Comparison of ENCODE assay signal across 33 cellular contexts in genomic region chr10:121379025-121379424, GRCh38.
"Had no signal": no experiment of that assay in that cellular context is flagged by ENCODE, and none has a peak within 500 bp of the region (broad histone marks: within the 10 kb centered on the region; RNA-seq: fewer than 3 reads in every experiment).

No MANE protein-coding gene starts in this region.

- DNase-seq: activated CD4-positive, alpha-beta T cell treated with anti-CD3 and anti-CD28 coated beads for 36 hours; activated CD4-positive, alpha-beta T cell treated with anti-CD3 and anti-CD28 coated beads, Interleukin-2, amount 10 ng/mL, durations not matched to agents 7 days and 5 days; activated CD4-positive, alpha-beta T cell treated with anti-CD3 and anti-CD28 coated beads, Interleukin-2, amount 50 U/mL, for 48 hours; activated CD8-positive, alpha-beta T cell treated with anti-CD3 and anti-CD28 coated beads, Interleukin-2, amount 10 ng/mL, durations not matched to agents 7 days and 5 days; activated gamma-delta T cell; activated naive CD4-positive, alpha-beta T cell treated with Interleukin-2 at 50 U/mL for 16 hours; activated naive CD8-positive, alpha-beta T cell treated with anti-CD3 and anti-CD28 coated beads, Interleukin-2, amount 10 ng/mL, durations not matched to agents 7 days and 5 days; activated T-cell treated with anti-CD3 and anti-CD28 coated beads, Interleukin-2, amount 50 U/mL, for 24 hours; adrenal gland; body of pancreas; Karpas-422; KBM-7; NCI-H1105; NCI-H1436 treated with DMSO at 0.1 percent for 48 hours; NCI-H187 treated with DMSO at 0.1 percent for 48 hours; NCI-H2081; NCI-H2171 treated with DMSO at 0.1 percent for 48 hours; NCI-H2227 treated with DMSO at 0.1 percent for 48 hours; NCI-H446; NCI-H510A treated with DMSO at 0.1 percent for 48 hours; NCI-H526 treated with DMSO at 0.1 percent for 48 hours; PC-3; Peyer's patch; RPMI8226; SIG-M5 had no signal

- H3K4me1 Mint-ChIP-seq: activated CD4-positive, alpha-beta T cell treated with anti-CD3 and anti-CD28 coated beads for 36 hours; activated CD4-positive, alpha-beta T cell treated with anti-CD3 and anti-CD28 coated beads, Interleukin-2, amount 10 ng/mL, durations not matched to agents 7 days and 5 days; activated naive CD4-positive, alpha-beta T cell treated with anti-CD3 and anti-CD28 coated beads, Interleukin-2, amount 50 U/mL, for 24 hours; activated naive CD8-positive, alpha-beta T cell treated with anti-CD3 and anti-CD28 coated beads, Interleukin-2, amount 10 ng/mL, durations not matched to agents 7 days and 5 days; WTC11 had no signal

- H3K9me3 ChIP-seq: adrenal gland, body of pancreas, breast epithelium, Peyer's patch had no signal

- H3K27me3 ChIP-seq: adrenal gland, body of pancreas, breast epithelium, Peyer's patch had no signal

- H3K36me3 ChIP-seq: adrenal gland, breast epithelium, Peyer's patch had no signal

- H3K36me3 Mint-ChIP-seq: activated naive CD8-positive, alpha-beta T cell treated with anti-CD3 and anti-CD28 coated beads, Interleukin-2, amount 10 ng/mL, durations not matched to agents 7 days and 5 days had no signal

- H3K4me3 ChIP-seq: adrenal gland, body of pancreas, breast epithelium, Peyer's patch had no signal

- H3K9me3 Mint-ChIP-seq: activated naive CD4-positive, alpha-beta T cell treated with anti-CD3 and anti-CD28 coated beads, Interleukin-2, amount 50 U/mL, for 24 hours; activated T-cell treated with anti-CD3 and anti-CD28 coated beads, Interleukin-2, amount 50 U/mL, for 24 hours had no signal

- H3K27me3 Mint-ChIP-seq: activated CD4-positive, alpha-beta T cell treated with anti-CD3 and anti-CD28 coated beads for 36 hours; activated CD4-positive, alpha-beta T cell treated with anti-CD3 and anti-CD28 coated beads, Interleukin-2, amount 10 ng/mL, durations not matched to agents 7 days and 5 days; activated naive CD8-positive, alpha-beta T cell treated with anti-CD3 and anti-CD28 coated beads, Interleukin-2, amount 10 ng/mL, durations not matched to agents 7 days and 5 days had no signal

- H3K4me3 Mint-ChIP-seq: activated CD4-positive, alpha-beta T cell treated with anti-CD3 and anti-CD28 coated beads for 36 hours; activated CD4-positive, alpha-beta T cell treated with anti-CD3 and anti-CD28 coated beads, Interleukin-2, amount 10 ng/mL, durations not matched to agents 7 days and 5 days; activated CD8-positive, alpha-beta T cell treated with anti-CD3 and anti-CD28 coated beads, Interleukin-2, amount 10 ng/mL, durations not matched to agents 7 days and 5 days; activated naive CD4-positive, alpha-beta T cell treated with anti-CD3 and anti-CD28 coated beads, Interleukin-2, amount 50 U/mL, for 24 hours; activated naive CD8-positive, alpha-beta T cell treated with anti-CD3 and anti-CD28 coated beads, Interleukin-2, amount 10 ng/mL, durations not matched to agents 7 days and 5 days; activated T-cell treated with anti-CD3 and anti-CD28 coated beads, Interleukin-2, amount 50 U/mL, for 24 hours; T-helper 1 cell treated with Interleukin-12 subunit alpha and Interleukin-12 subunit beta and Interleukin-4 antibody, amounts not matched to agents 30 μg/mL and 1 μg/mL, for 36 hours; T-helper 2 cell treated with Interferon-gamma antibody and Interleukin-4, amounts not matched to agents 5 μg/mL and 100 μg/mL, for 36 hours; WTC11 had no signal

- H3K4me1 ChIP-seq: adrenal gland, body of pancreas, breast epithelium, Peyer's patch had no signal

- ATAC-seq: activated CD4-positive, alpha-beta T cell treated with anti-CD3 and anti-CD28 coated beads for 36 hours; activated CD4-positive, CD25-positive, alpha-beta regulatory T cell treated with anti-CD3 and anti-CD28 coated beads, Interleukin-2, amount 50 U/mL, for 24 hours; activated CD8-positive, alpha-beta T cell treated with anti-CD3 and anti-CD28 coated beads, Interleukin-2, amount 10 ng/mL, durations not matched to agents 7 days and 5 days; body of pancreas; PC-3; Right ventricle myocardium inferior; WTC11 had no signal

- H3K27ac ChIP-seq: adrenal gland, body of pancreas, breast epithelium, Peyer's patch had no signal

- H3K27ac Mint-ChIP-seq: activated CD4-positive, alpha-beta T cell treated with anti-CD3 and anti-CD28 coated beads for 36 hours; activated CD4-positive, alpha-beta T cell treated with anti-CD3 and anti-CD28 coated beads, Interleukin-2, amount 10 ng/mL, durations not matched to agents 7 days and 5 days; activated CD8-positive, alpha-beta T cell treated with anti-CD3 and anti-CD28 coated beads, Interleukin-2, amount 10 ng/mL, durations not matched to agents 7 days and 5 days; activated naive CD4-positive, alpha-beta T cell treated with anti-CD3 and anti-CD28 coated beads, Interleukin-2, amount 50 U/mL, for 24 hours; activated naive CD8-positive, alpha-beta T cell treated with anti-CD3 and anti-CD28 coated beads, Interleukin-2, amount 10 ng/mL, durations not matched to agents 7 days and 5 days; activated T-cell treated with anti-CD3 and anti-CD28 coated beads, Interleukin-2, amount 50 U/mL, for 24 hours; activated T-helper 2 cell treated with anti-CD3 and anti-CD28 coated beads, Interferon-gamma antibody, Interleukin-2, Interleukin-4, amounts not matched to agents 10 μg/mL and 5 μg/mL and 100 μg/mL, durations not matched to agents 14 hours and 24 hours and 36 hours; T-helper 1 cell treated with Interleukin-12 subunit alpha and Interleukin-12 subunit beta and Interleukin-4 antibody, amounts not matched to agents 30 μg/mL and 1 μg/mL, for 36 hours; T-helper 2 cell treated with Interferon-gamma antibody and Interleukin-4, amounts not matched to agents 5 μg/mL and 100 μg/mL, for 36 hours; WTC11 had no signal
